Comparison of ENCODE assay signal across 10 cellular contexts in the genomic region with DNA sequence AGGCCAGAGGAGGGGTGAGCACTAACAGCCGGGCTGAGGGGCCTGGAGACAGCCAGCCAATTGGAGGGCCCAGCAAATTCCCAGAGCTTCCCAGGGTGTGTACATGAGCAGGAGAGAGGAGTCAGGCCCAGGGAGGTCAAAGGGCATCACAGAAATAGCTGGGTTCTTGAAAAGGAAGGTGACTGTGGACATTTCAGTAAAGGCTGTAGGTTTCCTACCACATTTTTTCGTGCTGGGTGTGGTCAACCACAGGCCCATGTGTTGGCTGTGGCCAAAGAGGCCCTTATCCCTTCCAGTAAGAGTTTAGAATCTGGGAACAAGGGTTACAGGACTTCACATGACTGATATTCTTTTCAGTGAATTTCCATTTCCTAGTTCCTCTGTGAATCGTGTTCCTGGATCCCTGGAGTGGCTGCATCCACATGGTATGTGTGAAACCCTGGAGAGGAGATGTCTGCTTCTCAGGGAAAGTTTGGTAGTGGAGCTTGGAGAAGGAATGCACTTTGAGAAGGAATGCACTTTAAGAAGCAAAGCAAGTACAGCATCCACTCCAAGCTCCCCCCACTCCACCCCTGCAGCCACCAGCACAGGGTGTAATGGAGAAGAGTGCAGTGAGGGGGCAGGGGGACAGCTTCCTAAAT.
DNase-seq lines count a peak whose midpoint lies in the region; ATAC-seq and TF ChIP-seq lines count a peak whose summit lies in the region.
"Had no signal": no experiment of that assay in that cellular context is flagged by ENCODE, and none has a peak within 500 bp of the region (broad histone marks: within the 10 kb centered on the region; RNA-seq: fewer than 3 reads in every experiment).

No MANE protein-coding gene starts in this region.

- 82 to 93% methylated on average over 2 to 3 of the region's 3 CpGs for WGBS in endodermal cell (ENCODE audit: insufficient coverage in 1 of 2, insufficient read length in 1 of 2), 2 experiments

- H4K20me1 ChIP-seq in osteoblast (ENCODE audit: insufficient read depth, low read length), result no peaks in the 10 kb centered on the region

- DNase-seq in Caki2 (ENCODE audit: low read depth), result peak; percentile 48
- peak; percentile 92 for DNase-seq in NCI-H226
- no peak for DNase-seq in endodermal cell
- DNase-seq in osteoblast (ENCODE audit: insufficient read length, low spot score, missing footprints), result peak; percentile 92
- DNase-seq in NCI-H510A treated with DMSO at 0.1 percent for 48 hours (lab: John Stamatoyannopoulos, UW), result no peak
- no peak for DNase-seq in NCI-H2196 treated with DMSO at 0.1 percent for 48 hours (lab: John Stamatoyannopoulos, UW; ENCODE audit: unreplicated experiment)
- no peak for DNase-seq in activated CD4-positive, alpha-beta memory T cell treated with anti-CD3 and anti-CD28 coated beads for 36 hours

- H3K4me1 ChIP-seq in endodermal cell (ENCODE audit: control insufficient read depth, insufficient read depth, low read length), result no peaks in the 10 kb centered on the region
- peaks cover 42% of the 10 kb centered on the region for H3K4me1 ChIP-seq in osteoblast (ENCODE audit: insufficient read depth, low read length)

- H3K36me3 Mint-ChIP-seq in endodermal cell (ENCODE audit: low read depth), result peaks cover 4% of the 10 kb centered on the region
- H3K36me3 Mint-ChIP-seq in activated CD4-positive, alpha-beta memory T cell treated with anti-CD3 and anti-CD28 coated beads for 36 hours, result no peaks in the 10 kb centered on the region
- H3K36me3 Mint-ChIP-seq: activated naive CD4-positive, alpha-beta T cell treated with anti-CD3 and anti-CD28 coated beads, Interleukin-2, amount 50 U/mL, for 72 hours had no signal

- H3K4me2 ChIP-seq in osteoblast (ENCODE audit: insufficient read depth, low read length), result peak overlapping the region; percentile 53

- H2AFZ ChIP-seq in osteoblast (ENCODE audit: low read length), result no peak overlapping the region

- ATAC-seq in GM18909 (IDR thresholded peaks at IDR 0.05; ENCODE audit: poor library complexity, unreplicated experiment), result no peak

- no peaks in the 10 kb centered on the region for H3K9me3 Mint-ChIP-seq in endodermal cell
- H3K9me3 Mint-ChIP-seq in activated CD4-positive, alpha-beta memory T cell treated with anti-CD3 and anti-CD28 coated beads for 36 hours, result no peaks in the 10 kb centered on the region

- POLR2A ChIA-PET in activated CD4-positive, alpha-beta memory T cell treated with anti-CD3 and anti-CD28 coated beads for 36 hours (lab: Charles Lee), result no interaction called here

- in situ Hi-C loops in Caki2 (cut with HindIII; ENCODE audit: low pct_unique_long_range_greater_than_20kb, low sequenced_read_pairs), result no loop called here

- H3K9ac ChIP-seq in endodermal cell (ENCODE audit: extremely low read depth, low read length, poor library complexity, severe bottlenecking), result no peak overlapping the region

- CTCF ChIA-PET in activated CD4-positive, alpha-beta memory T cell treated with anti-CD3 and anti-CD28 coated beads for 36 hours (lab: Charles Lee), result interaction anchor here (1.1 to 1.4 kb wide), 2 partner anchors 21 to 71 kb away, joined by 3 read pairs; no protein-coding TSS in a partner anchor

- intact Hi-C loops in activated CD4-positive, alpha-beta memory T cell treated with anti-CD3 and anti-CD28 coated beads for 36 hours (cut with micrococcal nuclease), result no loop called here

- H3K9me3 ChIP-seq in endodermal cell (ENCODE audit: control insufficient read depth, low read length), result no peaks in the 10 kb centered on the region
- no peaks in the 10 kb centered on the region for H3K9me3 ChIP-seq in osteoblast (ENCODE audit: low read depth, low read length)
- H3K9me3 ChIP-seq: neutrophil had no signal

- H3K4me1 Mint-ChIP-seq in endodermal cell, result peaks cover 28% of the 10 kb centered on the region
- H3K4me1 Mint-ChIP-seq in activated CD4-positive, alpha-beta memory T cell treated with anti-CD3 and anti-CD28 coated beads for 36 hours (ENCODE audit: low read depth), result peaks cover 9% of the 10 kb centered on the region

- no peak overlapping the region for H3K27ac Mint-ChIP-seq in endodermal cell
- no peak overlapping the region for H3K27ac Mint-ChIP-seq in activated CD4-positive, alpha-beta memory T cell treated with anti-CD3 and anti-CD28 coated beads for 36 hours
- H3K27ac Mint-ChIP-seq: activated naive CD4-positive, alpha-beta T cell treated with anti-CD3 and anti-CD28 coated beads, Interleukin-2, amount 50 U/mL, for 72 hours had no signal

- H3K27ac ChIP-seq in endodermal cell (ENCODE audit: low read depth, low read length), result peak overlapping the region; percentile 81
- peak overlapping the region; percentile 97 for H3K27ac ChIP-seq in osteoblast (ENCODE audit: low read depth, low read length)
- H3K27ac ChIP-seq: neutrophil had no signal

- no peak for TF ChIP-seq CTCF in endodermal cell (conservative IDR thresholded peaks at IDR 0.05)
- TF ChIP-seq CTCF in osteoblast (IDR thresholded peaks at IDR 0.05; ENCODE audit: extremely low read depth, low read depth, low read length), result no peak

- H3K4me3 ChIP-seq in endodermal cell (ENCODE audit: low read length) (no peak overlapping the region), osteoblast (ENCODE audit: insufficient read depth, low read length) (peak overlapping the region; percentile 11)

- H3K36me3 ChIP-seq in endodermal cell (ENCODE audit: control insufficient read depth, insufficient read depth, low read length), result no peaks in the 10 kb centered on the region
- no peaks in the 10 kb centered on the region for H3K36me3 ChIP-seq in osteoblast (ENCODE audit: insufficient read depth, low read length)
- H3K36me3 ChIP-seq: neutrophil had no signal

- no peak overlapping the region for H3K4me3 Mint-ChIP-seq in endodermal cell
- no peak overlapping the region for H3K4me3 Mint-ChIP-seq in activated CD4-positive, alpha-beta memory T cell treated with anti-CD3 and anti-CD28 coated beads for 36 hours

- H3K27me3 ChIP-seq in endodermal cell (ENCODE audit: control insufficient read depth, insufficient read depth, low read length, poor library complexity, severe bottlenecking) (no peaks in the 10 kb centered on the region), osteoblast (ENCODE audit: insufficient read depth, low read length) (no peaks in the 10 kb centered on the region)
- H3K27me3 ChIP-seq: neutrophil had no signal

- no peaks in the 10 kb centered on the region for H3K79me2 ChIP-seq in osteoblast (ENCODE audit: insufficient read depth, low read length)

- no peaks in the 10 kb centered on the region for H3K27me3 Mint-ChIP-seq in endodermal cell (ENCODE audit: insufficient read depth)
- peaks cover 5% of the 10 kb centered on the region for H3K27me3 Mint-ChIP-seq in activated CD4-positive, alpha-beta memory T cell treated with anti-CD3 and anti-CD28 coated beads for 36 hours

Comparison
In these comparisons a context has a peak if more than half of its experiments do, and no peak if none do; other contexts are left out.
1. DNase-seq: peak in Caki2 (single experiment), NCI-H226 (single experiment) and osteoblast (single experiment); none in endodermal cell (single experiment), NCI-H510A treated with DMSO at 0.1 percent for 48 hours (single experiment), NCI-H2196 treated with DMSO at 0.1 percent for 48 hours (single experiment) and activated CD4-positive, alpha-beta memory T cell treated with anti-CD3 and anti-CD28 coated beads for 36 hours (single experiment).